25 cellular contexts compared by ENCODE assay signal in the genomic region with DNA sequence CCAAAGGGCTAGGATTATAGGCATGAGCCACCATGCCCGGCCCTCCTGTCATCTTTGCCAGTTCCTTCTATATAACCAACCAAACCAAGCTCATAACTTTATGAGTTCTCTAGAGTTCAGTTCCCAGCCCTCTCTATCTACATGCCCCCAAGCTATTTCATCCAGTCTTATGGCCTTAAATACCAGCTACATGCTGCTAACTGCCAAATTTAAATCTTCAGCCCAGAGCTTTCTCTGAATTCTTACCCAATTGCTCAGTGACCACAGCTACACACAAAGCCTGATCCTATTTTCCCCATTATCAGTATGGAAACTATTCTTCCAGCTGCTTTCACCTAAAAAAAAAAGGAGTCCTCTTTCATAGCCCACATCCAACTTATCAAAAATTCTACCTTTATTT. TPM values are rescaled to one million over a fixed set of nuclear protein-coding genes. Genes with fewer than 3 reads are reported as not detected.
DNase-seq lines count a peak whose midpoint lies in the region; ATAC-seq and TF ChIP-seq lines count a peak whose summit lies in the region.
"Had no signal": no experiment of that assay in that cellular context is flagged by ENCODE, and none has a peak within 500 bp of the region (broad histone marks: within the 10 kb centered on the region; RNA-seq: fewer than 3 reads in every experiment).

No MANE protein-coding gene starts in this region.

- POLR2A ChIA-PET in CD4-positive, alpha-beta memory T cell (lab: Charles Lee; ENCODE audit: partially characterized antibody), result interaction anchor here (1.7 kb wide), 1 partner anchor 23 kb away, joined by 6 read pairs; a partner anchor contains a TSS
- POLR2A ChIA-PET in IMR-90 (lab: Charles Lee; ENCODE audit: unreplicated experiment), result interaction anchor here (0.5 kb wide), 1 partner anchor 97 kb away, joined by 4 read pairs; no protein-coding TSS in a partner anchor

- TF ChIP-seq POLR2A in IMR-90 (IDR thresholded peaks at IDR 0.05; ENCODE audit: low read depth, low read length), result no peak

- no peaks in the 10 kb centered on the region for H3K27me3 Mint-ChIP-seq in CD4-positive, alpha-beta memory T cell
- no peaks in the 10 kb centered on the region for H3K27me3 Mint-ChIP-seq in memory B cell
- H3K27me3 Mint-ChIP-seq in natural killer cell treated with Interleukin-12 subunit alpha and Interleukin-12 subunit beta and Interleukin-15 and Interleukin-18, amount 100 ng/mL, for 72 hours, result no peaks in the 10 kb centered on the region
- H3K27me3 Mint-ChIP-seq: activated CD4-positive, alpha-beta T cell treated with anti-CD3 and anti-CD28 coated beads, Interleukin-2, amount 10 ng/mL, durations not matched to agents 7 days and 5 days; brain had no signal

- H3K4me1 Mint-ChIP-seq in CD4-positive, alpha-beta memory T cell, result peaks cover 17 to 26% (median 23%) of the 10 kb centered on the region in 4 donors
- peaks cover 14% of the 10 kb centered on the region for H3K4me1 Mint-ChIP-seq in memory B cell
- H3K4me1 Mint-ChIP-seq in natural killer cell treated with Interleukin-12 subunit alpha and Interleukin-12 subunit beta and Interleukin-15 and Interleukin-18, amount 100 ng/mL, for 72 hours (ENCODE audit: low read depth in 2 of 2), result peaks cover 11 to 18% of the 10 kb centered on the region in 2 donors

- H3K4ac ChIP-seq in IMR-90 (ENCODE audit: low read depth, low read length), result no peak overlapping the region

- in situ Hi-C loops in IMR-90 (cut with MboI; ENCODE audit: low sequenced_read_pairs) (no loop called here), astrocyte of the spinal cord (cut with HindIII; ENCODE audit: low sequenced_read_pairs) (no loop called here)

- no peak overlapping the region for H2AFZ ChIP-seq in IMR-90 (replicated peaks; ENCODE audit: low read length, poor library complexity)

- H3K18ac ChIP-seq in IMR-90 (ENCODE audit: low read depth, low read length), result no peak overlapping the region

- H3K56ac ChIP-seq in IMR-90 (ENCODE audit: extremely low read depth, insufficient read depth, low read length), result no peak overlapping the region

- intact Hi-C loops in CD4-positive, alpha-beta memory T cell (cut with micrococcal nuclease), result no loop called here
- intact Hi-C loops in IMR-90 (cut with micrococcal nuclease), result no loop called here
- intact Hi-C loops in tibial artery (cut with DNase I; ENCODE audit: low total_unique reads), result no loop called here

- no peak overlapping the region for H4K5ac ChIP-seq in IMR-90 (ENCODE audit: low read depth, low read length)

- no peak overlapping the region for H2BK5ac ChIP-seq in IMR-90 (ENCODE audit: low read depth, low read length, poor library complexity, severe bottlenecking)

- no peak for TF ChIP-seq RAD21 in IMR-90 (IDR thresholded peaks at IDR 0.05; ENCODE audit: low read length)

- peaks cover 4 to 12% of the 10 kb centered on the region in 2 experiments; a peak in 2 of 4 replicates for H3K79me1 ChIP-seq in IMR-90 (ENCODE audit: low read depth in 1 of 2, low read length in 2 of 2)

- no peak overlapping the region for H2AK5ac ChIP-seq in IMR-90 (ENCODE audit: low read depth, low read length)

- H3K9me3 Mint-ChIP-seq in CD4-positive, alpha-beta memory T cell, result peaks cover 0 to 3% (median 0%) of the 10 kb centered on the region in 8 donors
- H3K9me3 Mint-ChIP-seq in memory B cell, result peaks cover 3% of the 10 kb centered on the region
- no peaks in the 10 kb centered on the region for H3K9me3 Mint-ChIP-seq in natural killer cell treated with Interleukin-12 subunit alpha and Interleukin-12 subunit beta and Interleukin-15 and Interleukin-18, amount 100 ng/mL, for 72 hours
- H3K9me3 Mint-ChIP-seq: activated CD4-positive, alpha-beta T cell treated with anti-CD3 and anti-CD28 coated beads, Interleukin-2, amount 10 ng/mL, durations not matched to agents 7 days and 5 days; T-helper 2 cell treated with Interferon-gamma antibody and Interleukin-4, amounts not matched to agents 5 μg/mL and 100 μg/mL, for 36 hours had no signal

- H3K14ac ChIP-seq in IMR-90 (replicated peaks; ENCODE audit: low read depth, low read length), result no peak overlapping the region

- no peak overlapping the region for H4K91ac ChIP-seq in IMR-90 (ENCODE audit: insufficient read depth, low read depth, low read length)

- ATAC-seq in IMR-90 (ENCODE audit: low read depth), result peak; percentile 32; the same call in 1 of the 2 replicates
- no peak for ATAC-seq in memory B cell (ENCODE audit: low read depth)
- ATAC-seq in natural killer cell treated with Interleukin-12 subunit alpha and Interleukin-12 subunit beta and Interleukin-15 and Interleukin-18, amount 100 ng/mL, for 72 hours, result no peak
- no peak for ATAC-seq in GM19324 (IDR thresholded peaks at IDR 0.05; ENCODE audit: low FRiP score, unreplicated experiment)
- ATAC-seq: right lobe of liver had no signal

- peak overlapping the region in 6 of 7 donors; percentile 5 to 72 (median 48) for H3K27ac Mint-ChIP-seq in CD4-positive, alpha-beta memory T cell
- peak overlapping the region; percentile 29 for H3K27ac Mint-ChIP-seq in memory B cell
- no peak overlapping the region for H3K27ac Mint-ChIP-seq in natural killer cell treated with Interleukin-12 subunit alpha and Interleukin-12 subunit beta and Interleukin-15 and Interleukin-18, amount 100 ng/mL, for 72 hours
- H3K27ac Mint-ChIP-seq: activated CD4-positive, alpha-beta T cell treated with anti-CD3 and anti-CD28 coated beads, Interleukin-2, amount 10 ng/mL, durations not matched to agents 7 days and 5 days; T-helper 2 cell treated with Interferon-gamma antibody and Interleukin-4, amounts not matched to agents 5 μg/mL and 100 μg/mL, for 36 hours had no signal

- no peak overlapping the region for H2BK120ac ChIP-seq in IMR-90 (ENCODE audit: low read depth, low read length)

- no peak for DNase-seq in CD4-positive, alpha-beta memory T cell
- DNase-seq in IMR-90 (peak; percentile 59), astrocyte of the spinal cord (ENCODE audit: low read depth, low spot score) (peak; percentile 78), memory B cell (ENCODE audit: low spot score in 2 of 2) (no peak), tibial artery (no peak), DMS79 treated with DMSO at 0.1 percent for 48 hours (lab: John Stamatoyannopoulos, UW) (no peak)
- DNase-seq in natural killer cell treated with Interleukin-12 subunit alpha and Interleukin-12 subunit beta and Interleukin-15 and Interleukin-18, amount 100 ng/mL, for 72 hours (ENCODE audit: low spot score), result no peak
- DNase-seq: activated CD4-positive, alpha-beta T cell treated with anti-CD3 and anti-CD28 coated beads, Interleukin-2, amount 10 ng/mL, durations not matched to agents 7 days and 5 days; activated naive CD4-positive, alpha-beta T cell treated with anti-CD3 and anti-CD28 coated beads, Interleukin-2, amount 50 U/mL, for 16 hours; effector CD8-positive, alpha-beta T cell; erythroblast; GF-D8; islet precursor cell; Kasumi-1; NCI-H1048; NCI-H1694 treated with DMSO at 0.1 percent for 48 hours; NCI-H748 treated with DMSO at 0.1 percent for 48 hours; right lobe of liver; SK-N-SH; stomach had no signal

- H3K4me1 ChIP-seq in CD4-positive, alpha-beta memory T cell (ENCODE audit: insufficient read depth, low read length), result no peaks in the 10 kb centered on the region
- H3K4me1 ChIP-seq in IMR-90 (ENCODE audit: control insufficient read depth, insufficient read depth, low read length) (no peaks in the 10 kb centered on the region), tibial artery (no peaks in the 10 kb centered on the region)
- H3K4me1 ChIP-seq: right lobe of liver, stomach had no signal

- no peak overlapping the region for H2AK9ac ChIP-seq in IMR-90 (replicated peaks; ENCODE audit: low read depth, low read length, poor library complexity)

- H4K20me1 ChIP-seq in IMR-90 (ENCODE audit: insufficient read depth, low read length), result no peaks in the 10 kb centered on the region

- H3K4me2 ChIP-seq in IMR-90 (ENCODE audit: low read depth, low read length), result no peak overlapping the region
- H3K4me2 ChIP-seq: SK-N-SH had no signal

- H3K27me3 ChIP-seq in CD4-positive, alpha-beta memory T cell (ENCODE audit: insufficient read depth, low read length), result no peaks in the 10 kb centered on the region
- H3K27me3 ChIP-seq in IMR-90 (ENCODE audit: control insufficient read depth, insufficient read depth, low read length), result no peaks in the 10 kb centered on the region
- no peaks in the 10 kb centered on the region for H3K27me3 ChIP-seq in tibial artery
- H3K27me3 ChIP-seq: right lobe of liver, stomach, tibial nerve had no signal

- BruUV-seq in IMR-90 (replicated peaks; lab: Mats Ljungman, UMichigan), result no TSS peak

- no peak overlapping the region for H3K27ac ChIP-seq in CD4-positive, alpha-beta memory T cell (ENCODE audit: low read depth, low read length)
- no peak overlapping the region for H3K27ac ChIP-seq in IMR-90 (ENCODE audit: insufficient read depth, low read length)
- H3K27ac ChIP-seq in tibial artery, result no peak overlapping the region
- H3K27ac ChIP-seq: right lobe of liver, stomach, tibial nerve, VCaP had no signal

- CTCF ChIA-PET in CD4-positive, alpha-beta memory T cell (lab: Charles Lee; ENCODE audit: partially characterized antibody), result interaction anchor here (1.4 to 2.2 kb wide), 3 partner anchors 23 to 226 kb away, joined by 3 to 7 read pairs (median 4); a partner anchor contains a TSS
- CTCF ChIA-PET in IMR-90 (lab: Yijun Ruan, JAX), result interaction anchor here (0.5 to 1.1 kb wide), 3 partner anchors 9 to 227 kb away, joined by 3 to 5 read pairs (median 3); no protein-coding TSS in a partner anchor

- peak overlapping the region in 1 of 8 donors; percentile 15 for H3K4me3 Mint-ChIP-seq in CD4-positive, alpha-beta memory T cell
- no peak overlapping the region for H3K4me3 Mint-ChIP-seq in memory B cell
- no peak overlapping the region for H3K4me3 Mint-ChIP-seq in natural killer cell treated with Interleukin-12 subunit alpha and Interleukin-12 subunit beta and Interleukin-15 and Interleukin-18, amount 100 ng/mL, for 72 hours
- H3K4me3 Mint-ChIP-seq: activated CD4-positive, alpha-beta T cell treated with anti-CD3 and anti-CD28 coated beads, Interleukin-2, amount 10 ng/mL, durations not matched to agents 7 days and 5 days; brain; T-helper 2 cell treated with Interferon-gamma antibody and Interleukin-4, amounts not matched to agents 5 μg/mL and 100 μg/mL, for 36 hours had no signal

- TF ChIP-seq CTCF in IMR-90 (conservative IDR thresholded peaks at IDR 0.05; ENCODE audit: low read depth, low read length) (no peak), astrocyte of the spinal cord (IDR thresholded peaks at IDR 0.05; ENCODE audit: low read depth, low read length) (no peak), tibial artery (IDR thresholded peaks at IDR 0.05) (no peak)

- peaks cover 10% of the 10 kb centered on the region for H3K36me3 ChIP-seq in CD4-positive, alpha-beta memory T cell (ENCODE audit: insufficient read depth, low read length)
- H3K36me3 ChIP-seq in IMR-90 (ENCODE audit: control insufficient read depth, insufficient read depth, low read length), result peaks cover 7% of the 10 kb centered on the region
- peaks cover 25 to 40% (median 40%) of the 10 kb centered on the region in 3 donors for H3K36me3 ChIP-seq in tibial artery

- H2BK20ac ChIP-seq in IMR-90 (ENCODE audit: low read depth, low read length), result no peak overlapping the region

- H2BK15ac ChIP-seq in IMR-90 (ENCODE audit: low read depth, low read length), result no peak overlapping the region

- no peak overlapping the region for H3K9ac ChIP-seq in IMR-90 (ENCODE audit: low read depth, low read length)
- H3K9ac ChIP-seq: SK-N-SH had no signal

- no peak overlapping the region for H3K23ac ChIP-seq in IMR-90 (ENCODE audit: low read depth, low read length)

- H3K9me1 ChIP-seq in IMR-90 (ENCODE audit: insufficient read depth, low read length), result 0 out of 2 replicates have a peak, but pooled peaks cover 3% of the 10 kb centered on the region

- dilution Hi-C loops in IMR-90 (cut with HindIII; ENCODE audit: low sequenced_read_pairs, unreplicated experiment), result no loop called here

- WGBS in IMR-90 (ENCODE audit: extremely low coverage in 2 of 2, insufficient read length in 1 of 2), 2 experiments, result no CpG with 5 or more reads among the region's 1 CpG

- no peak overlapping the region for H4K8ac ChIP-seq in IMR-90 (ENCODE audit: low read depth in 2 of 2, low read length in 2 of 2)

- no peaks in the 10 kb centered on the region for H3K9me3 ChIP-seq in CD4-positive, alpha-beta memory T cell (ENCODE audit: control insufficient read depth in 1 of 2, low read length in 2 of 2)
- H3K9me3 ChIP-seq in IMR-90 (ENCODE audit: control insufficient read depth, insufficient read depth, low read length), result no peaks in the 10 kb centered on the region; the same call in 1 of the 2 replicates
- H3K9me3 ChIP-seq in tibial artery, result no peaks in the 10 kb centered on the region
- H3K9me3 ChIP-seq: right lobe of liver, stomach had no signal

- peaks cover 51 to 55% of the 10 kb centered on the region in 2 donors for H3K36me3 Mint-ChIP-seq in CD4-positive, alpha-beta memory T cell
- H3K36me3 Mint-ChIP-seq in memory B cell, result peaks cover 40% of the 10 kb centered on the region
- peaks cover 25% of the 10 kb centered on the region for H3K36me3 Mint-ChIP-seq in natural killer cell treated with Interleukin-12 subunit alpha and Interleukin-12 subunit beta and Interleukin-15 and Interleukin-18, amount 100 ng/mL, for 72 hours

- H3K4me3 ChIP-seq in CD4-positive, alpha-beta memory T cell (ENCODE audit: low read length in 2 of 2), result no peak overlapping the region
- no peak overlapping the region for H3K4me3 ChIP-seq in IMR-90 (ENCODE audit: insufficient read depth, low read depth, low read length)
- H3K4me3 ChIP-seq in astrocyte of the spinal cord (ENCODE audit: low read depth, low read length), result no peak overlapping the region
- H3K4me3 ChIP-seq in tibial artery, result no peak overlapping the region
- H3K4me3 ChIP-seq: right lobe of liver, stomach, tibial nerve had no signal

RNA-seq across cellular contexts. Expression of a gene that starts 23.1 kb away (rescaled TPM):
- 10 to 100 TPM; 28.8 to 31.5 TPM for total RNA-seq in CD4-positive, alpha-beta memory T cell
- 10 to 100 TPM; 13.7 to 27.6 TPM for polyA plus RNA-seq in CD4-positive, alpha-beta memory T cell
- total RNA-seq in IMR-90 (2012; rRNA removed), result 67.6 and 71.7 TPM in 2 replicates
- polyA plus RNA-seq in IMR-90 (2012; rRNA removed), result 13.5 and 17.4 TPM in 2 replicates
- 12.7 TPM in 2 replicates for polyA plus RNA-seq in IMR-90 (2012; cell fraction: cytosol; rRNA removed)
- polyA plus RNA-seq in IMR-90 (2012; cell fraction: nucleus; rRNA removed; ENCODE audit: low replicate concordance), result 5.8 and 14.3 TPM in 2 replicates
- total RNA-seq in natural killer cell treated with Interleukin-12 subunit alpha and Interleukin-12 subunit beta and Interleukin-15 and Interleukin-18, amount 100 ng/mL, for 72 hours, result 10 to 100 TPM; 17.6 to 27.2 TPM

RNA-seq across cellular contexts. Expression of a gene that starts 43.6 kb away (rescaled TPM):
- 10 to 100 TPM; 12.1 to 12.6 TPM for total RNA-seq in CD4-positive, alpha-beta memory T cell
- 1 to 10 TPM; 4.6 to 6.7 TPM for polyA plus RNA-seq in CD4-positive, alpha-beta memory T cell
- 14.2 and 15.6 TPM in 2 replicates for total RNA-seq in IMR-90 (2012; rRNA removed)
- polyA plus RNA-seq in IMR-90 (2012; rRNA removed), result 3.4 and 5.0 TPM in 2 replicates
- polyA plus RNA-seq in IMR-90 (2012; cell fraction: cytosol; rRNA removed), result 1.2 and 1.3 TPM in 2 replicates
- 2.6 and 17.2 TPM in 2 replicates for polyA plus RNA-seq in IMR-90 (2012; cell fraction: nucleus; rRNA removed; ENCODE audit: low replicate concordance)
- 10 to 100 TPM in 1 of 2 donors, 1 to 10 TPM in 1; 6.5 to 11.8 TPM for total RNA-seq in natural killer cell treated with Interleukin-12 subunit alpha and Interleukin-12 subunit beta and Interleukin-15 and Interleukin-18, amount 100 ng/mL, for 72 hours

Comparison
In these comparisons a context has a peak if more than half of its experiments do, and no peak if none do; other contexts are left out.
1. DNase-seq: peak in IMR-90 (single experiment) and astrocyte of the spinal cord (single experiment); none in CD4-positive, alpha-beta memory T cell (0 of 5), memory B cell (0 of 2), tibial artery (0 of 2), natural killer cell treated with Interleukin-12 subunit alpha and Interleukin-12 subunit beta and Interleukin-15 and Interleukin-18, amount 100 ng/mL, for 72 hours (single experiment) and DMS79 treated with DMSO at 0.1 percent for 48 hours (single experiment).
2. H3K27ac Mint-ChIP-seq: peak in CD4-positive, alpha-beta memory T cell (6 of 7) and memory B cell (single experiment); none in natural killer cell treated with Interleukin-12 subunit alpha and Interleukin-12 subunit beta and Interleukin-15 and Interleukin-18, amount 100 ng/mL, for 72 hours (0 of 2).